21 cellular contexts compared by ENCODE assay signal in the genomic region with DNA sequence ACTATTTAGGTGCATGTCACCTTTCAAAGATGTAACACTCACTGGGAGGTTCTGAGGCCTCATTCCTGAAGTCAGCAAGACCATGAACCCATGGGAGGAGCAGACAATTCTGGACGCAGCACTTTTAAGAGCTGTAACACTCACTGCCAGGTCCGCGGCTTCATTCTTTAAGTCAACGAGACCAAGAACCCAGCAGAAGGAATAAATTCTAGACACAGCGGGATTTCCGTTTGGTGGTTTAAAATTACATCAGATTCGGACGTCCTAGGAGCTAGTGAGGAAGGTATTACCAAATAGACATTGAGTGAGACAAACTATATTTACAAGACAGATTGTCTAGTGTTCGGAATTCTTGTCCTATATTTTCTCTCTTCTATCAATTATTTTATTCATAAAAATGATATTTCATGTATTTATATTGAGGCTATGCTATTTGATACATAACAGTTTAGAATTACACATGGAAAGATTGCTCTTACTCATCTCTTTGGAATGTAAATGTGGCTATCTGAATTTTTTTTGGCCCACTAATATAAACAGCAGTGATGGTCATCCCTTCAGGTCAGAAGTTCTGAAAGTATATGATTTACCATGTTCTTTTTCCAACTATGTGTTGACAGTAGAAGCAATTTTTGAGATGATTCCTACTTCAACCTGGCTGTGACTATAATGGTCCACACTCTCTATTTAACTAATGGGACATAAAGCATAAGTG.
DNase-seq lines count a peak whose midpoint lies in the region; ATAC-seq and TF ChIP-seq lines count a peak whose summit lies in the region.
"Had no signal": no experiment of that assay in that cellular context is flagged by ENCODE, and none has a peak within 500 bp of the region (broad histone marks: within the 10 kb centered on the region; RNA-seq: fewer than 3 reads in every experiment).

No MANE protein-coding gene starts in this region.

- H3K36me3 ChIP-seq in mammary epithelial cell (ENCODE audit: insufficient read depth, low read length) (no peaks in the 10 kb centered on the region), prostate gland (no peaks in the 10 kb centered on the region)
- H3K36me3 ChIP-seq: SJSA1 had no signal

- H3K4me2 ChIP-seq in mammary epithelial cell (ENCODE audit: insufficient read depth, low read depth, low read length) = no peak overlapping the region

- no peak for TF ChIP-seq POLR2A in prostate gland (IDR thresholded peaks at IDR 0.05)

- in situ Hi-C loops in mammary epithelial cell (cut with MboI; ENCODE audit: low sequenced_read_pairs in 2 of 2) = no loop called here

- no peak overlapping the region for H3K4me3 Mint-ChIP-seq in MCF 10A (ENCODE audit: unreplicated experiment)
- H3K4me3 Mint-ChIP-seq: activated CD4-positive, alpha-beta T cell treated with anti-CD3 and anti-CD28 coated beads, Interleukin-2, amount 10 ng/mL, durations not matched to agents 7 days and 5 days; activated naive CD4-positive, alpha-beta T cell treated with anti-CD3 and anti-CD28 coated beads, Interleukin-2, amount 50 U/mL, for 24 hours; CD4-positive, alpha-beta memory T cell; central memory CD8-positive, alpha-beta T cell had no signal

- whole genome bisulfite sequencing in mammary epithelial cell (ENCODE audit: low coverage, missing lambda C conversion rate) = 84% methylated on average over 9 of the region's 9 CpGs
- WGBS in prostate gland = 94% methylated on average over 9 of the region's 9 CpGs

- dilution Hi-C loops in mammary epithelial cell (cut with HindIII; ENCODE audit: low sequenced_read_pairs) = no loop called here

- H3K4me1 ChIP-seq in mammary epithelial cell (ENCODE audit: insufficient read depth, low read length) (no peaks in the 10 kb centered on the region), prostate gland (replicated peaks) (no peaks in the 10 kb centered on the region)
- H3K4me1 ChIP-seq: SJSA1 had no signal

- H3K79me2 ChIP-seq in mammary epithelial cell (ENCODE audit: insufficient read depth, low read length) = no peaks in the 10 kb centered on the region

- no peaks in the 10 kb centered on the region for H3K36me3 Mint-ChIP-seq in MCF 10A (ENCODE audit: insufficient read depth, unreplicated experiment)
- H3K36me3 Mint-ChIP-seq: activated naive CD4-positive, alpha-beta T cell treated with anti-CD3 and anti-CD28 coated beads, Interleukin-2, amount 50 U/mL, for 24 hours; CD4-positive, alpha-beta memory T cell had no signal

- H3K27me3 Mint-ChIP-seq in MCF 10A (ENCODE audit: insufficient read depth, unreplicated experiment) = no peaks in the 10 kb centered on the region
- H3K27me3 Mint-ChIP-seq: activated CD4-positive, alpha-beta T cell treated with anti-CD3 and anti-CD28 coated beads, Interleukin-2, amount 10 ng/mL, durations not matched to agents 7 days and 5 days; activated naive CD4-positive, alpha-beta T cell treated with anti-CD3 and anti-CD28 coated beads, Interleukin-2, amount 50 U/mL, for 24 hours; CD4-positive, alpha-beta memory T cell; central memory CD8-positive, alpha-beta T cell had no signal

- POLR2A ChIA-PET in MCF 10A (lab: Yijun Ruan, JAX) = interaction anchor here (1.3 kb wide), 1 partner anchor 23 kb away, joined by 3 read pairs; no protein-coding TSS in a partner anchor

- no peaks in the 10 kb centered on the region for H3K27me3 ChIP-seq in mammary epithelial cell (ENCODE audit: insufficient read depth, low read length)
- no peaks in the 10 kb centered on the region for H3K27me3 ChIP-seq in prostate gland (replicated peaks; ENCODE audit: insufficient read depth)
- H3K27me3 ChIP-seq: SJSA1 had no signal

- CTCF ChIA-PET in MCF 10A (lab: Yijun Ruan, JAX) = interaction anchor here (0.6 kb wide), 1 partner anchor 386 kb away, joined by 3 read pairs; no protein-coding TSS in a partner anchor
- CTCF ChIA-PET in mammary epithelial cell (lab: Charles Lee; ENCODE audit: low non-redundant PET) = no interaction called here

- H3K4me3 ChIP-seq in mammary epithelial cell (replicated peaks in 1 of 3; ENCODE audit: insufficient read depth in 1 of 3, low read depth in 2 of 3, low read length in 3 of 3) = no peak overlapping the region
- H3K4me3 ChIP-seq in fibroblast of the aortic adventitia (ENCODE audit: low read depth, low read length) = no peak overlapping the region
- H3K4me3 ChIP-seq in prostate gland = no peak overlapping the region
- H3K4me3 ChIP-seq: SJSA1 had no signal

- no peak for TF ChIP-seq CTCF in MCF 10A (IDR thresholded peaks at IDR 0.05; ENCODE audit: unreplicated experiment)
- no peak for TF ChIP-seq CTCF in mammary epithelial cell (conservative IDR thresholded peaks at IDR 0.05 in 1 of 2, IDR thresholded peaks at IDR 0.05 in 1 of 2; ENCODE audit: extremely low read depth in 1 of 2, insufficient read depth in 1 of 2, low read depth in 1 of 2, low read length in 2 of 2)
- no peak for TF ChIP-seq CTCF in fibroblast of the aortic adventitia (IDR thresholded peaks at IDR 0.05; ENCODE audit: insufficient read depth, low read length)
- no peak for TF ChIP-seq CTCF in prostate gland (IDR thresholded peaks at IDR 0.05)

- intact Hi-C loops in MCF 10A (cut with micrococcal nuclease) (no loop called here), mammary epithelial cell (cut with micrococcal nuclease) (no loop called here), prostate gland (cut with DNase I) (no loop called here)

- ATAC-seq in GM19452 (IDR thresholded peaks at IDR 0.05; ENCODE audit: unreplicated experiment) = no peak

- DNase-seq in MCF 10A (ENCODE audit: unreplicated experiment) (peak; percentile 58), mammary epithelial cell (no peak), amniotic epithelial cell (ENCODE audit: low read depth) (peak; percentile 90), fibroblast of the aortic adventitia (ENCODE audit: low read depth) (peak; percentile 2), cortex of kidney (lab: John Stamatoyannopoulos, UW) (no peak), prostate gland (ENCODE audit: low spot score) (no peak)
- no peak for DNase-seq in activated CD4-positive, alpha-beta T cell treated with anti-CD3 and anti-CD28 coated beads, Interleukin-2, amount 50 U/mL, for 1 hour
- DNase-seq: 8988T; activated CD4-positive, alpha-beta T cell treated with anti-CD3 and anti-CD28 coated beads, Interleukin-2, amount 10 ng/mL, durations not matched to agents 7 days and 5 days; activated T-cell treated with anti-CD3 and anti-CD28 coated beads for 4 hours; CD4-positive, alpha-beta memory T cell; head of caudate nucleus; KBM-7; kidney; NCI-H1105 treated with DMSO at 0.1 percent for 48 hours; nucleus accumbens; stimulated activated CD4-positive, alpha-beta T cell treated with anti-CD3 and anti-CD28 coated beads, Interleukin-4, amount 100 ng/mL, for 4 hours had no signal

- no peaks in the 10 kb centered on the region for H4K20me1 ChIP-seq in mammary epithelial cell (ENCODE audit: insufficient read depth, low read length)

- no peak overlapping the region for H2AFZ ChIP-seq in mammary epithelial cell (ENCODE audit: low read depth, low read length)

- H3K4me1 Mint-ChIP-seq in MCF 10A (ENCODE audit: insufficient read depth, unreplicated experiment) = no peaks in the 10 kb centered on the region
- H3K4me1 Mint-ChIP-seq: activated CD4-positive, alpha-beta T cell treated with anti-CD3 and anti-CD28 coated beads, Interleukin-2, amount 10 ng/mL, durations not matched to agents 7 days and 5 days; activated naive CD4-positive, alpha-beta T cell treated with anti-CD3 and anti-CD28 coated beads, Interleukin-2, amount 50 U/mL, for 24 hours; CD4-positive, alpha-beta memory T cell; central memory CD8-positive, alpha-beta T cell had no signal

- H3K9me3 ChIP-seq in mammary epithelial cell (replicated peaks; ENCODE audit: insufficient read depth, low read length) = no peaks in the 10 kb centered on the region
- no peaks in the 10 kb centered on the region for H3K9me3 ChIP-seq in prostate gland
- H3K9me3 ChIP-seq: SJSA1 had no signal

- no peak overlapping the region for H3K27ac Mint-ChIP-seq in MCF 10A (ENCODE audit: low read depth, unreplicated experiment)
- H3K27ac Mint-ChIP-seq: activated CD4-positive, alpha-beta T cell treated with anti-CD3 and anti-CD28 coated beads, Interleukin-2, amount 10 ng/mL, durations not matched to agents 7 days and 5 days; activated naive CD4-positive, alpha-beta T cell treated with anti-CD3 and anti-CD28 coated beads, Interleukin-2, amount 50 U/mL, for 24 hours; CD4-positive, alpha-beta memory T cell had no signal

- no peak overlapping the region for H3K27ac ChIP-seq in mammary epithelial cell (ENCODE audit: insufficient read depth, low read depth, low read length)
- no peak overlapping the region for H3K27ac ChIP-seq in prostate gland
- H3K27ac ChIP-seq: SJSA1 had no signal

- H3K9me3 Mint-ChIP-seq in MCF 10A (ENCODE audit: unreplicated experiment) = no peaks in the 10 kb centered on the region

- H3K9ac ChIP-seq in mammary epithelial cell (ENCODE audit: insufficient read depth, low read length) = no peak overlapping the region

- BruUV-seq in MCF 10A (replicated peaks; lab: Mats Ljungman, UMichigan) (no TSS peak), mammary epithelial cell (replicated peaks; lab: Mats Ljungman, UMichigan) (no TSS peak)

Comparison
In these comparisons a context has a peak if more than half of its experiments do, and no peak if none do; other contexts are left out.
1. DNase-seq: peak in MCF 10A (single experiment), amniotic epithelial cell (single experiment) and fibroblast of the aortic adventitia (single experiment); none in mammary epithelial cell (single experiment), cortex of kidney (single experiment), prostate gland (single experiment) and activated CD4-positive, alpha-beta T cell treated with anti-CD3 and anti-CD28 coated beads, Interleukin-2, amount 50 U/mL, for 1 hour (single experiment).